20 cellular contexts compared by ENCODE assay signal in the genomic region with DNA sequence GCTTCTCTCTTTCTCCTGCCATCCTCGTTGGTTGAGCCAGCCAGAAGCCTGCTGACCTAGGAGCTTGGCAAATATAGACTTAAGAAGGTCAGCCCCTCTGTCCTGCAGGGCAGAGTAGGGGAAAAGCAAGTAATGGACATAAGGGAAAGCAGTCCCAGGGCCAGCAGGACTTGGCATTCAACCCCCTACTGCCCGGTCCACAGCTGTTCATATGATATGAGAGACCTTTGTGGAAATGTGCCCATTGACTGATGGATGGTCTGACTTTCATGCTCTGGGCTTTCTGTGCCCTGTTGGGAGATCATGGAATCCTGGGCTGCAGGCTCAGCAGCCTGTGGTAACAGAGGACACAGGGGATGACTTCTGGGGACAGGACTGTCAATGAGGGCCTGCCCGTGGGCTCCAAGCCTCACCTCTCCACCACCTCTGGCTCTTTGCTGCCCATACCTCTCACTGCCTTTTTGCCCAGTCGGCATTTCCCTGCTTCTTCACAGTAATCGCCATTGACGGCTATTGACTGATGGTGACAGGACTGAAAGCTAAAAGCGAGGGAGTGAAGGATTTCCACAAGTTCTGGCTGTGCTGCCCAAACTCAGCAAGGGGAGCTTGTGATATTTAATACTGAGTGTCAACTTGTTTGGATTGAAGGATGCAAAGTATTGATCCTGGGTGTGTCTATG.
DNase-seq lines count a peak whose midpoint lies in the region; ATAC-seq and TF ChIP-seq lines count a peak whose summit lies in the region.
"Had no signal": no experiment of that assay in that cellular context is flagged by ENCODE, and none has a peak within 500 bp of the region (broad histone marks: within the 10 kb centered on the region; RNA-seq: fewer than 3 reads in every experiment).

No MANE protein-coding gene starts in this region.

- no peak overlapping the region for H2BK12ac ChIP-seq in neuronal stem cell (ENCODE audit: low read length)

- H3K9ac ChIP-seq in neuronal stem cell (ENCODE audit: low read depth, low read length, poor library complexity) (no peak overlapping the region), colonic mucosa (ENCODE audit: low read depth in 2 of 2, low read length in 2 of 2) (no peak overlapping the region)
- H3K9ac ChIP-seq: BLaER1 treated with 17β-estradiol and CSF1 and Interleukin-3, amounts not matched to agents 10 nM and 100 nM had no signal

- H3K9me3 ChIP-seq in neuronal stem cell (replicated peaks in 1 of 2; ENCODE audit: control insufficient read depth in 2 of 2, insufficient read depth in 1 of 2, low read depth in 1 of 2, low read length in 2 of 2) (no peaks in the 10 kb centered on the region), colonic mucosa (no peaks in the 10 kb centered on the region)
- H3K9me3 ChIP-seq: A549; BLaER1 treated with 17β-estradiol and CSF1 and Interleukin-3, amounts not matched to agents 10 nM and 100 nM; Caco-2 had no signal

- intact Hi-C loops in Right ventricle myocardium inferior (cut with DNase I) (no loop called here), left ventricle myocardium superior (cut with micrococcal nuclease) (no loop called here), colonic mucosa (cut with DNase I) (no loop called here)

- no peak for DNase-seq in Right ventricle myocardium inferior (ENCODE audit: missing footprints)
- no peak for DNase-seq in left ventricle myocardium superior
- no peak for DNase-seq in neuronal stem cell (ENCODE audit: low spot score)
- no peak for DNase-seq in colonic mucosa
- no peak for DNase-seq in LoVo (ENCODE audit: low spot score)
- DNase-seq: AML-193; Caco-2; Calu3; CD4-positive, alpha-beta T cell; CD8-positive, alpha-beta T cell; DND-41; EL; GDM1 had no signal

- H3K27ac ChIP-seq in neuronal stem cell (replicated peaks; ENCODE audit: low read length), result no peak overlapping the region
- no peak overlapping the region for H3K27ac ChIP-seq in colonic mucosa
- H3K27ac ChIP-seq: 22Rv1; A549; BLaER1 treated with 17β-estradiol and CSF1 and Interleukin-3, amounts not matched to agents 10 nM and 100 nM; C4-2B had no signal

- H3K36me3 ChIP-seq in neuronal stem cell (replicated peaks in 1 of 2; ENCODE audit: control insufficient read depth in 2 of 2, insufficient read depth in 2 of 2, low read length in 2 of 2), result no peaks in the 10 kb centered on the region
- H3K36me3 ChIP-seq in colonic mucosa, result no peaks in the 10 kb centered on the region
- H3K36me3 ChIP-seq: BLaER1 treated with 17β-estradiol and CSF1 and Interleukin-3, amounts not matched to agents 10 nM and 100 nM had no signal

- H2BK15ac ChIP-seq in neuronal stem cell (ENCODE audit: low read length), result no peak overlapping the region

- no peak overlapping the region for H2BK5ac ChIP-seq in neuronal stem cell (ENCODE audit: low read length)

- H2BK120ac ChIP-seq in neuronal stem cell (ENCODE audit: low read depth, low read length), result no peak overlapping the region

- no peak overlapping the region for H3K23ac ChIP-seq in neuronal stem cell (ENCODE audit: low read depth, low read length, poor library complexity)

- H3K14ac ChIP-seq in neuronal stem cell (ENCODE audit: low read length), result no peak overlapping the region

- H3K27me3 ChIP-seq in neuronal stem cell (ENCODE audit: control insufficient read depth in 3 of 3, insufficient read depth in 3 of 3, low read depth in 1 of 3, low read length in 3 of 3), result no peaks in the 10 kb centered on the region
- no peaks in the 10 kb centered on the region for H3K27me3 ChIP-seq in colonic mucosa
- H3K27me3 ChIP-seq: BLaER1 treated with 17β-estradiol and CSF1 and Interleukin-3, amounts not matched to agents 10 nM and 100 nM had no signal

- H3K4ac ChIP-seq in neuronal stem cell (ENCODE audit: low read length), result no peak overlapping the region

- H3K27me3 Mint-ChIP-seq in stimulated activated memory B cell treated with anti-CD40 and anti-IgM and Interleukin-4, amounts not matched to agents 10 μg/mL and 1 μg/mL and 100 μg/mL, for 72 hours, result no peaks in the 10 kb centered on the region
- H3K27me3 Mint-ChIP-seq: B cell; CD4-positive, alpha-beta T cell had no signal

- H3K18ac ChIP-seq in neuronal stem cell (ENCODE audit: low read length), result peak overlapping the region; percentile 81

- H3K4me1 ChIP-seq in neuronal stem cell (ENCODE audit: control insufficient read depth in 2 of 2, insufficient read depth in 1 of 2, low read depth in 1 of 2, low read length in 2 of 2), result no peaks in the 10 kb centered on the region
- H3K4me1 ChIP-seq in colonic mucosa, result no peaks in the 10 kb centered on the region
- H3K4me1 ChIP-seq: A549, Caco-2 had no signal

- ATAC-seq in Right ventricle myocardium inferior (peak; percentile 31), left ventricle myocardium superior (no peak)
- peak; percentile 10 for ATAC-seq in stimulated activated memory B cell treated with anti-CD40 and anti-IgM and Interleukin-4, amounts not matched to agents 10 μg/mL and 1 μg/mL and 100 μg/mL, for 72 hours
- ATAC-seq: A549; CD8-positive, alpha-beta T cell; GM12878 had no signal

- no peak overlapping the region for H2AK5ac ChIP-seq in neuronal stem cell (ENCODE audit: low read depth, low read length)

- H4K91ac ChIP-seq in neuronal stem cell (ENCODE audit: low read depth, low read length, poor library complexity), result no peak overlapping the region

- no peaks in the 10 kb centered on the region for H3K36me3 Mint-ChIP-seq in stimulated activated memory B cell treated with anti-CD40 and anti-IgM and Interleukin-4, amounts not matched to agents 10 μg/mL and 1 μg/mL and 100 μg/mL, for 72 hours
- H3K36me3 Mint-ChIP-seq: CD8-positive, alpha-beta T cell had no signal

- H4K8ac ChIP-seq in neuronal stem cell (ENCODE audit: low read depth, low read length), result no peak overlapping the region

- H3K4me3 Mint-ChIP-seq in stimulated activated memory B cell treated with anti-CD40 and anti-IgM and Interleukin-4, amounts not matched to agents 10 μg/mL and 1 μg/mL and 100 μg/mL, for 72 hours, result no peak overlapping the region
- H3K4me3 Mint-ChIP-seq: B cell; CD4-positive, alpha-beta T cell; CD8-positive, alpha-beta T cell had no signal

- no CpG with 5 or more reads among the region's 7 CpGs for WGBS in neuronal stem cell (ENCODE audit: extremely low coverage in 2 of 2, insufficient read length in 2 of 2, insufficient replicate concordance in 1 of 2), 2 donors

- H3K27ac Mint-ChIP-seq in stimulated activated memory B cell treated with anti-CD40 and anti-IgM and Interleukin-4, amounts not matched to agents 10 μg/mL and 1 μg/mL and 100 μg/mL, for 72 hours, result no peak overlapping the region
- H3K27ac Mint-ChIP-seq: B cell; CD4-positive, alpha-beta T cell; CD8-positive, alpha-beta T cell had no signal

- TF ChIP-seq CTCF in colonic mucosa (IDR thresholded peaks at IDR 0.05), result no peak

- H3K9me3 Mint-ChIP-seq in stimulated activated memory B cell treated with anti-CD40 and anti-IgM and Interleukin-4, amounts not matched to agents 10 μg/mL and 1 μg/mL and 100 μg/mL, for 72 hours, result no peaks in the 10 kb centered on the region
- H3K9me3 Mint-ChIP-seq: CD4-positive, alpha-beta T cell; CD8-positive, alpha-beta T cell had no signal

- no peak overlapping the region for H2AFZ ChIP-seq in neuronal stem cell (ENCODE audit: low read length)

- H3K4me3 ChIP-seq in neuronal stem cell (ENCODE audit: low read length in 2 of 2) (no peak overlapping the region), colonic mucosa (no peak overlapping the region)
- H3K4me3 ChIP-seq: A549; BLaER1 treated with 17β-estradiol and CSF1 and Interleukin-3, amounts not matched to agents 10 nM and 100 nM; GM12878 had no signal

- H3K4me2 ChIP-seq in neuronal stem cell (ENCODE audit: insufficient read depth, low read length, poor library complexity, severe bottlenecking), result no peak overlapping the region
- H3K4me2 ChIP-seq: A549; BLaER1 treated with 17β-estradiol and CSF1 and Interleukin-3, amounts not matched to agents 10 nM and 100 nM had no signal

- H3K79me1 ChIP-seq in neuronal stem cell (ENCODE audit: low read depth, low read length), result no peaks in the 10 kb centered on the region

- no peaks in the 10 kb centered on the region for H3K4me1 Mint-ChIP-seq in stimulated activated memory B cell treated with anti-CD40 and anti-IgM and Interleukin-4, amounts not matched to agents 10 μg/mL and 1 μg/mL and 100 μg/mL, for 72 hours
- H3K4me1 Mint-ChIP-seq: B cell had no signal
